Comparison of ENCODE assay signal across 9 cellular contexts in the genomic region with DNA sequence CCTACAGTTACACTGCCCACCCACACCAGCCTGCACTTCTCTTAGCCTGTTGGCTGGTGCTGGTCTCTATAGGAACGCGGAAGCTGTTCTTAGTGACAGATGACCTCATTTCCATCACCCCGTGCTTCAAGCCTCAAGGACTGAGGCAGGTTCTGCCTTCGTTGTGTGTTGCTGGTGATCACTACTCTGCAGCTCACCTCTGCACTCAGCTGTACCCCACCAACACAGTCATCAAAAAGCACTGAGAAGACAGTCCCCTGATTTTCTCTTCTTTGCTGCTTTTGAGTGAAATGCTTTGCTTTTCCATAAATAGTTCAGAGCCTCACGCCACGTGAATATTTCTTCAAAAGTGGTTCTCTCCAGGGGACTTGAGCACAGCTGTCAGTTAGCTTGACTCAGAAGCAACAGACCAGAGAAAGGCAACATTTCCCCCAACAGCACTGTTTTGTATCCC.
DNase-seq lines count a peak whose midpoint lies in the region; ATAC-seq lines count a peak whose summit lies in the region.
"Had no signal": no experiment of that assay in that cellular context is flagged by ENCODE, and none has a peak within 500 bp of the region (broad histone marks: within the 10 kb centered on the region; RNA-seq: fewer than 3 reads in every experiment).

No MANE protein-coding gene starts in this region.

- H3K9me3 ChIP-seq in BLaER1 treated with 17β-estradiol and CSF1 and Interleukin-3, amounts not matched to agents 10 nM and 100 nM (replicated peaks in 1 of 11): peaks cover 0 to 6% (median 0%) of the 10 kb centered on the region in 11 experiments; a peak in 2 of 22 replicates

- peak overlapping the region in 5 of 10 experiments; percentile 14 to 49 (median 41); a peak in 8 of 20 replicates for H3K4me3 ChIP-seq in BLaER1 treated with 17β-estradiol and CSF1 and Interleukin-3, amounts not matched to agents 10 nM and 100 nM

- peak; percentile 78 for ATAC-seq in GM19467 (IDR thresholded peaks at IDR 0.05; ENCODE audit: unreplicated experiment)
- peak; percentile 82 for ATAC-seq in HG03342 (IDR thresholded peaks at IDR 0.05; ENCODE audit: unreplicated experiment)

- H4K20me1 ChIP-seq in BLaER1 treated with 17β-estradiol and CSF1 and Interleukin-3, amounts not matched to agents 10 nM and 100 nM: no peaks in the 10 kb centered on the region

- H3K27me3 ChIP-seq in BLaER1 treated with 17β-estradiol and CSF1 and Interleukin-3, amounts not matched to agents 10 nM and 100 nM: no peaks in the 10 kb centered on the region

- H3K4me1 ChIP-seq in BLaER1 treated with 17β-estradiol and CSF1 and Interleukin-3, amounts not matched to agents 10 nM and 100 nM: peaks cover 24 to 46% (median 33%) of the 10 kb centered on the region in 10 experiments

- no peaks in the 10 kb centered on the region for H3K36me3 ChIP-seq in BLaER1 treated with 17β-estradiol and CSF1 and Interleukin-3, amounts not matched to agents 10 nM and 100 nM

- H3K9ac ChIP-seq in BLaER1 treated with 17β-estradiol and CSF1 and Interleukin-3, amounts not matched to agents 10 nM and 100 nM: peak overlapping the region in 5 of 11 experiments; percentile 25 to 71 (median 65); a peak in 9 of 22 replicates

- DNase-seq in glomerular visceral epithelial cell (ENCODE audit: extremely low spot score) (peak; percentile 14), NCI-H2081 treated with DMSO at 0.1 percent for 48 hours (lab: John Stamatoyannopoulos, UW) (no peak), DMS53 (lab: John Stamatoyannopoulos, UW) (no peak), NCI-H2081 (lab: John Stamatoyannopoulos, UW) (no peak)
- no peak for DNase-seq in activated T-cell treated with anti-CD3 and anti-CD28 coated beads, Interleukin-2, amount 50 U/mL, for 1 hour

- H3K4me2 ChIP-seq in BLaER1 treated with 17β-estradiol and CSF1 and Interleukin-3, amounts not matched to agents 10 nM and 100 nM: peak overlapping the region; percentile 47 to 96 (median 81)

- peak overlapping the region in 8 of 11 experiments; percentile 37 to 84 (median 66); a peak in 15 of 22 replicates for H3K27ac ChIP-seq in BLaER1 treated with 17β-estradiol and CSF1 and Interleukin-3, amounts not matched to agents 10 nM and 100 nM
- H3K27ac ChIP-seq: C4-2B had no signal
